9 cellular contexts compared by ENCODE assay signal in the genomic region with DNA sequence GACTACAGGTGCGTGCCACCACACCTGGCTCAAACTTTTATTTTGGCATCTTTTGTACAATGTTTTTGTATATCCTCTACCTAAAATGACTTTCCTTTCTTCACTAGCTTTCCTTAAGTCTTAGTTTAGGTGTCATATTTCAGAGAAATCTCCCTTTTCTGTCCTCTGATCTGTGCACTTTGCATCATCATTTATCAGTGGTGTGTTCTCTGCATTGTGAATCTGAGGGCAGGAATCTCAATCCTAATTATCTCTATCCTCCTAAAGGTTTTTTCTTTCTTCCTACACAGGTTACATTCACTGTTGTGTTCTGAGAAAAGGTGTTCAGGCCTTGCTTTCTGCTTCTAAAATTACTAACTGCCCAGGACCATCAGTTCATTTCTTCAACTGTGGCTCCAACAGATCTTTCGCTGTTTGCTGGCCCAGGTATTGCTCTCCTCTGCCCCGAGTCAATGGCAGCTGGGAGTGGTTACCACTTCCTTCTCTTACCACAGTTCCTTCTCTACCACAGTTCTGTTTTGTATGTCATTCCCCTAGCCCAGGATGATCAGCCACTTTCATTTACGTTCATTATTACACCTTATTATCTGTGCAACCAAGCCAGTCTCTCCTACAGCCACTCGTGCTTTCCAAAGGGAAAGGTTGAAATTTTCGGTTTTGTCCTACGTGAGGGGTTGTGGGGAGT. TPM values are rescaled to one million over a fixed set of nuclear protein-coding genes. Genes with fewer than 3 reads are reported as not detected.
DNase-seq lines count a peak whose midpoint lies in the region; ATAC-seq and TF ChIP-seq lines count a peak whose summit lies in the region.
"Had no signal": no experiment of that assay in that cellular context is flagged by ENCODE, and none has a peak within 500 bp of the region (broad histone marks: within the 10 kb centered on the region; RNA-seq: fewer than 3 reads in every experiment).

No MANE protein-coding gene starts in this region.

- H3K79me2 ChIP-seq in KMS-11 (ENCODE audit: insufficient read depth, low read depth), result peaks cover 38% of the 10 kb centered on the region; the same call in 1 of the 2 replicates

- H3K4me3 ChIP-seq in KMS-11 (IDR thresholded peaks at IDR 0.05; ENCODE audit: insufficient read depth, low read depth, low read length), result no peak overlapping the region
- H3K4me3 ChIP-seq: psoas muscle had no signal

- H4K20me1 ChIP-seq in KMS-11 (ENCODE audit: insufficient read depth), result no peaks in the 10 kb centered on the region

- BruUV-seq in Calu3 (replicated peaks; lab: Mats Ljungman, UMichigan), result no TSS peak

- intact Hi-C loops in Calu3 (cut with micrococcal nuclease; ENCODE audit: unreplicated experiment), result no loop called here

- TF ChIP-seq CTCF in GM10266 (IDR thresholded peaks at IDR 0.05; ENCODE audit: control insufficient read depth, insufficient read depth, low read depth, missing control alignments) (no peak), KMS-11 (conservative IDR thresholded peaks at IDR 0.05; ENCODE audit: low read depth, low read length) (no peak), Calu3 (IDR thresholded peaks at IDR 0.05; ENCODE audit: unreplicated experiment) (no peak)

- H3K4me3 Mint-ChIP-seq in Calu3 (ENCODE audit: low read depth, unreplicated experiment), result no peak overlapping the region

- peak overlapping the region; percentile 22; the same call in 1 of the 2 replicates for H2AFZ ChIP-seq in KMS-11 (ENCODE audit: low read depth)

- peak; percentile 50 for DNase-seq in GM10266 (ENCODE audit: extremely low spot score)
- peak; percentile 25 for DNase-seq in activated T-helper 1 cell treated with Interleukin-2 at 50 U/mL for 16 hours (ENCODE audit: low read depth)
- peak; percentile 44 for DNase-seq in stimulated activated CD4-positive, alpha-beta T cell treated with anti-CD3 and anti-CD28 coated beads, Interleukin-4, amount 100 ng/mL, for 24 hours
- DNase-seq in Calu3, result no peak
- no peak for DNase-seq in cortex of kidney (lab: John Stamatoyannopoulos, UW)
- DNase-seq in HT-29 (ENCODE audit: low spot score), result no peak

- peaks cover 21% of the 10 kb centered on the region for H3K4me1 ChIP-seq in KMS-11 (ENCODE audit: low read depth, poor library complexity, severe bottlenecking)

- no peaks in the 10 kb centered on the region for H3K36me3 ChIP-seq in KMS-11 (ENCODE audit: insufficient read depth)

- no peaks in the 10 kb centered on the region for H3K36me3 Mint-ChIP-seq in Calu3 (ENCODE audit: insufficient read depth, unreplicated experiment)

- peak; percentile 98 for ATAC-seq in GM21576 (IDR thresholded peaks at IDR 0.05; ENCODE audit: unreplicated experiment)
- ATAC-seq: psoas muscle had no signal

- H3K27me3 ChIP-seq in KMS-11 (ENCODE audit: insufficient read depth, low read depth), result no peaks in the 10 kb centered on the region

- CTCF ChIA-PET in Calu3 (lab: Charles Lee), result no interaction called here

- peak overlapping the region; percentile 46 for H3K27ac ChIP-seq in KMS-11
- H3K27ac ChIP-seq: psoas muscle had no signal

- no peaks in the 10 kb centered on the region for H3K27me3 Mint-ChIP-seq in Calu3 (ENCODE audit: unreplicated experiment)

- H3K4me1 Mint-ChIP-seq in Calu3 (ENCODE audit: low read depth, unreplicated experiment), result peaks cover 20% of the 10 kb centered on the region

- H3K27ac Mint-ChIP-seq in Calu3 (ENCODE audit: unreplicated experiment), result no peak overlapping the region

- H3K9me3 Mint-ChIP-seq in Calu3 (ENCODE audit: low read depth, unreplicated experiment), result no peaks in the 10 kb centered on the region

- H3K9ac ChIP-seq in KMS-11, result peak overlapping the region; percentile 1; the same call in 1 of the 2 replicates

- H3K4me2 ChIP-seq in KMS-11, result peak overlapping the region; percentile 36

RNA-seq across cellular contexts. Expression of a gene that starts 14.0 kb away (rescaled TPM):
- total RNA-seq in Calu3 (2022), result 19.4 and 22.6 TPM in 2 replicates
- total RNA-seq in HT-29 (2014; rRNA removed; shearing (Covaris generic)), result 4.7 and 4.9 TPM in 2 replicates

Comparison
In these comparisons a context has a peak if more than half of its experiments do, and no peak if none do; other contexts are left out.
1. DNase-seq: peak in GM10266 (single experiment), activated T-helper 1 cell treated with Interleukin-2 at 50 U/mL for 16 hours (single experiment) and stimulated activated CD4-positive, alpha-beta T cell treated with anti-CD3 and anti-CD28 coated beads, Interleukin-4, amount 100 ng/mL, for 24 hours (single experiment); none in Calu3 (single experiment), cortex of kidney (single experiment) and HT-29 (single experiment).